1 cellular context compared by ENCODE assay signal in the genomic region with DNA sequence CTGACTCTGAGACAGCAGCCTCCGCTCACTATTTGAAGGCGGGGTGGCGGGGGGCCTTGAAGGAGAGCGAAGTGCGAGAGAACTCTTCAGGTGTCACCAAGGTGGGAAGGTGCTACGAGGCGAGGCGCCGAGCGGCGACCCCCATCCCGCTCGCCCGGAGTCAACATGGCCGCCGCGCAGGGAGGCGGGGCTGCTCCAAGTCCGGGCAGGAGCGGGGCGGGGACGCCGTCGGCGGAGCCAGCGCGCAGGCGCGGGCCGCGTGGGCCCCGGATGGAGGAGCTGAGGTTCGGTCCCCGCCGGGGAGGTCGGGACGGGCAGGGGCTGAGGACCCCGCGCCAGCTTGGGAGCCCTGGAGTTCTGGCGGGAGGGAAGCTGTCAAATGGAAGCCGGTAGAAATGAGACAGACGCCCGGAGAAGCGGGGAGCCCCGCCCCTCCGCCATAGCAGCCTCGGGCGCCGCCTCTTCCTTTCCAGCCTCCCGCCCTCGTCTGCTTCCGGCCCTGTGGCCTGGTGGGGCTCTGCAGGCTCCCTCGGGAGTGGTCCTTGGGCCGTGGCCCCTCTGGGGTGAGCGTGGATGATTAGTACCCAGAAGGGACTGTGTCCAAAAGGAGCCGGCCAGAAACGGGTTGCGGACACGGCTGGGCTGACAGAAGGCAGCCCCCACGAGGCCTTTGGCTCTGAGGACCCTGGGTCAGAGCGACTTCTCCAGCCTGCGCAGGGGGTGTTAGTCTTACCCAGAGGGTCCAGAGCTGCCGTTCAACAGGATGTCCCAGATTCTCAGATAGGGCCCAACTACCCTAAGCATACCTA.
TF ChIP-seq lines count a peak whose summit lies in the region.

A gene (plus strand): TSS at position 245 of the 809 bp plus-strand sequence. CDS start 2,866 bp downstream, outside the sequence.

TF ChIP-seq in H1, 55 proteins besides CTCF, POLR2A, EP300 and RAD21 (continued from another document):
- no peak for TF ChIP-seq NANOG (IDR thresholded peaks at IDR 0.05; ENCODE audit: insufficient read depth, low read depth, low read length, poor library complexity, severe bottlenecking)
- TF ChIP-seq GTF2F1 (IDR thresholded peaks at IDR 0.05; ENCODE audit: borderline replicate concordance, low read depth, low read length), result no peak
- peak; percentile 50 for TF ChIP-seq TAF1 (IDR thresholded peaks at IDR 0.05; ENCODE audit: low read depth, low read length)
- TF ChIP-seq CREB1 (IDR thresholded peaks at IDR 0.05), result peak; percentile 5
- TF ChIP-seq, protein P1, sequence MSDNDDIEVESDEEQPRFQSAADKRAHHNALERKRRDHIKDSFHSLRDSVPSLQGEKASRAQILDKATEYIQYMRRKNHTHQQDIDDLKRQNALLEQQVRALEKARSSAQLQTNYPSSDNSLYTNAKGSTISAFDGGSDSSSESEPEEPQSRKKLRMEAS (IDR thresholded peaks at IDR 0.05), result peak; percentile 34; the same call in 1 of the 2 replicates
- peak in 1 of 2 experiments; percentile 63; a peak in 2 of 4 replicates for TF ChIP-seq SIN3A (conservative IDR thresholded peaks at IDR 0.05 in 1 of 2, IDR thresholded peaks at IDR 0.05 in 1 of 2; ENCODE audit: low read depth in 1 of 2, low read length in 2 of 2)
- TF ChIP-seq RBBP5 (IDR thresholded peaks at IDR 0.05; ENCODE audit: borderline replicate concordance, low read depth, low read length), result peak; percentile 75; the same call in 1 of the 2 replicates
- peak; percentile 27 for TF ChIP-seq TAF7 (optimal IDR thresholded peaks at IDR 0.05; ENCODE audit: borderline replicate concordance, low read depth, low read length)
- TF ChIP-seq NRF1 (IDR thresholded peaks at IDR 0.05; ENCODE audit: low read depth, low read length), result peak; percentile 85
- no peak for TF ChIP-seq EZH2 (IDR thresholded peaks at IDR 0.05; ENCODE audit: low read depth, low read length, severe bottlenecking)
- TF ChIP-seq POLR2AphosphoS5 (IDR thresholded peaks at IDR 0.05; ENCODE audit: low read depth, low read length), result peak; percentile 6
- TF ChIP-seq FOSL1 (IDR thresholded peaks at IDR 0.05; ENCODE audit: insufficient read depth, low read depth, low read length), result no peak
- no peak for TF ChIP-seq RNF2 (IDR thresholded peaks at IDR 0.05; ENCODE audit: borderline replicate concordance, low read depth, low read length, missing control alignments, poor library complexity, severe bottlenecking)
- TF ChIP-seq HDAC2 (IDR thresholded peaks at IDR 0.05; ENCODE audit: borderline replicate concordance in 1 of 2, low read depth in 2 of 2, low read length in 2 of 2), result 0 out of 4 replicates have a peak, but pooled peaks of 1 of the 2 experiments have one; percentile 21
- TF ChIP-seq KDM4A (IDR thresholded peaks at IDR 0.05; ENCODE audit: low read depth, low read length, severe bottlenecking), result peak; percentile 37
- TF ChIP-seq CTBP2 (IDR thresholded peaks at IDR 0.05; ENCODE audit: borderline replicate concordance, insufficient read depth, insufficient read length, low read length), result no peak
- peak; percentile 98 for TF ChIP-seq YY1 (IDR thresholded peaks at IDR 0.05; ENCODE audit: low read depth, low read length)
